2 cellular contexts compared by ENCODE assay signal in genomic region chr5:956941-957729, GRCh38.
TF ChIP-seq lines count a peak whose summit lies in the region.

No MANE protein-coding gene starts in this region.

TF ChIP-seq in K562, 482 proteins besides CTCF, POLR2A, EP300 and RAD21:
- TF ChIP-seq CTCFL (IDR thresholded peaks at IDR 0.05; ENCODE audit: borderline replicate concordance, insufficient read depth, low read depth, low read length, poor library complexity, severe bottlenecking) (peak; percentile 15), ZNF76 (CRISPR knock-in tag; IDR thresholded peaks at IDR 0.05; ENCODE audit: borderline replicate concordance) (no peak), ZNF354B (CRISPR knock-in tag; IDR thresholded peaks at IDR 0.05) (no peak), NR2C2 (CRISPR knock-in tag; IDR thresholded peaks at IDR 0.05) (no peak), NR2C2 (tag; IDR thresholded peaks at IDR 0.05) (peak; percentile 58; the same call in 1 of the 2 replicates), RFX1 (IDR thresholded peaks at IDR 0.05) (no peak)

TF ChIP-seq in HepG2, 621 proteins besides CTCF, POLR2A, EP300 and RAD21 (continues in another document):
- TF ChIP-seq CBX2 (IDR thresholded peaks at IDR 0.05; ENCODE audit: low read depth, low read length) (no peak), CBX2 (CRISPR knock-in tag; IDR thresholded peaks at IDR 0.05; ENCODE audit: low read depth) (no peak), ZBTB43 (CRISPR knock-in tag; conservative IDR thresholded peaks at IDR 0.05) (peak; percentile 76; the same call in 1 of the 2 replicates), ZNF687 (CRISPR knock-in tag; IDR thresholded peaks at IDR 0.05) (peak; percentile 70), E2F2 (CRISPR knock-in tag; IDR thresholded peaks at IDR 0.05; ENCODE audit: borderline replicate concordance) (no peak), SOX13 (IDR thresholded peaks at IDR 0.05) (no peak), SOX13 (CRISPR knock-in tag; conservative IDR thresholded peaks at IDR 0.05 in 1 of 2, IDR thresholded peaks at IDR 0.05 in 1 of 2) (no peak; a peak in 1 of 4 replicates), FIP1L1 (IDR thresholded peaks at IDR 0.05; ENCODE audit: borderline replicate concordance, insufficient read depth, low read depth, low read length) (no peak), TBX2 (CRISPR knock-in tag; IDR thresholded peaks at IDR 0.05; ENCODE audit: borderline replicate concordance) (peak; percentile 57; the same call in 1 of the 2 replicates), HOXA9 (CRISPR knock-in tag; IDR thresholded peaks at IDR 0.05; ENCODE audit: borderline replicate concordance) (no peak), THAP7 (CRISPR knock-in tag; IDR thresholded peaks at IDR 0.05) (no peak), ZNF503 (CRISPR knock-in tag; IDR thresholded peaks at IDR 0.05) (no peak), ZFP37 (CRISPR knock-in tag; IDR thresholded peaks at IDR 0.05; ENCODE audit: borderline replicate concordance) (0 out of 2 replicates have a peak, but pooled peaks have one; percentile 35), ZNF788 (CRISPR knock-in tag; IDR thresholded peaks at IDR 0.05; ENCODE audit: borderline replicate concordance) (no peak), TEAD3 (CRISPR knock-in tag; optimal IDR thresholded peaks at IDR 0.05; ENCODE audit: borderline replicate concordance) (peak; percentile 23), BCL6 (CRISPR knock-in tag; IDR thresholded peaks at IDR 0.05) (peak; percentile 75), THAP9 (CRISPR knock-in tag; IDR thresholded peaks at IDR 0.05; ENCODE audit: borderline replicate concordance) (peak; percentile 15; the same call in 1 of the 2 replicates), SALL1 (CRISPR knock-in tag; IDR thresholded peaks at IDR 0.05) (peak; percentile 52; the same call in 1 of the 2 replicates), ZNF430 (CRISPR knock-in tag; IDR thresholded peaks at IDR 0.05) (no peak), FOXK1 (CRISPR knock-in tag; IDR thresholded peaks at IDR 0.05; ENCODE audit: borderline replicate concordance, low read depth) (no peak), ZSCAN9 (CRISPR knock-in tag; IDR thresholded peaks at IDR 0.05; ENCODE audit: borderline replicate concordance) (0 out of 2 replicates have a peak, but pooled peaks have one; percentile 48), ZNF878 (CRISPR knock-in tag; IDR thresholded peaks at IDR 0.05) (0 out of 2 replicates have a peak, but pooled peaks have one; percentile 41), FOXJ3 (CRISPR knock-in tag; IDR thresholded peaks at IDR 0.05; ENCODE audit: borderline replicate concordance) (no peak), ATF7-NPFF (CRISPR knock-in tag; IDR thresholded peaks at IDR 0.05; ENCODE audit: low read depth) (0 out of 2 replicates have a peak, but pooled peaks have one; percentile 34), FOXA1 (IDR thresholded peaks at IDR 0.05) (no peak), FOXA1 (CRISPR knock-in tag; IDR thresholded peaks at IDR 0.05) (peak; percentile 41; the same call in 1 of the 2 replicates), GABPB1 (CRISPR knock-in tag; IDR thresholded peaks at IDR 0.05) (peak; percentile 51; the same call in 1 of the 2 replicates), PLSCR1 (CRISPR knock-in tag; IDR thresholded peaks at IDR 0.05; ENCODE audit: borderline replicate concordance) (no peak), ZNF775 (CRISPR knock-in tag; IDR thresholded peaks at IDR 0.05; ENCODE audit: borderline replicate concordance) (no peak), ZFP1 (CRISPR knock-in tag; IDR thresholded peaks at IDR 0.05) (no peak), MTA1 (CRISPR knock-in tag; IDR thresholded peaks at IDR 0.05; ENCODE audit: borderline replicate concordance) (no peak), ARID2 (CRISPR knock-in tag; IDR thresholded peaks at IDR 0.05; ENCODE audit: borderline replicate concordance) (0 out of 2 replicates have a peak, but pooled peaks have one; percentile 36), ZBTB33 (CRISPR knock-in tag; IDR thresholded peaks at IDR 0.05) (peak; percentile 26; the same call in 1 of the 2 replicates), HDAC1 (CRISPR knock-in tag; IDR thresholded peaks at IDR 0.05) (no peak), HIVEP1 (CRISPR knock-in tag; IDR thresholded peaks at IDR 0.05) (no peak), FOSL2 (CRISPR knock-in tag; IDR thresholded peaks at IDR 0.05) (peak; percentile 48; the same call in 1 of the 2 replicates), HMG20A (CRISPR knock-in tag; IDR thresholded peaks at IDR 0.05; ENCODE audit: borderline replicate concordance) (peak; percentile 47; the same call in 1 of the 2 replicates), TFDP1 (CRISPR knock-in tag; IDR thresholded peaks at IDR 0.05; ENCODE audit: borderline replicate concordance) (peak; percentile 33; the same call in 1 of the 2 replicates), ZNF253 (CRISPR knock-in tag; IDR thresholded peaks at IDR 0.05; ENCODE audit: borderline replicate concordance) (no peak; the same call in 1 of the 2 replicates), STAT5B (CRISPR knock-in tag; IDR thresholded peaks at IDR 0.05) (no peak)
